ENCODE assay signal across 8 cellular contexts in genomic region chr19:40663712-40664692, GRCh38. TPM values are rescaled to one million over a fixed set of nuclear protein-coding genes. Genes with fewer than 3 reads are reported as not detected.
DNase-seq lines count a peak whose midpoint lies in the region; ATAC-seq, FAIRE-seq and TF ChIP-seq lines count a peak whose summit lies in the region.

No MANE protein-coding gene starts in this region.

- H3K4me3 ChIP-seq in duodenal mucosa (ENCODE audit: low read depth in 1 of 2, low read length in 2 of 2) = peak overlapping the region; percentile 75 to 84
- H3K4me3 ChIP-seq in muscle layer of duodenum (ENCODE audit: low read depth in 1 of 2, low read length in 2 of 2) = peak overlapping the region; percentile 59 to 76

- peak overlapping the region; percentile 48 to 63 for H3K9ac ChIP-seq in duodenal mucosa (ENCODE audit: low read depth in 1 of 2, low read length in 2 of 2)

- DNase-seq in GM12891 (ENCODE audit: insufficient read length, low spot score) (no peak), RWPE1 (ENCODE audit: low spot score) (no peak)

- peak; percentile 80 for FAIRE-seq in GM12891 (lab: Jason Lieb, UNC)

- peak overlapping the region; percentile 66 for H3K27ac ChIP-seq in RWPE1
- H3K27ac ChIP-seq in duodenal mucosa (ENCODE audit: low read depth, low read length) = peak overlapping the region; percentile 60
- peak overlapping the region; percentile 67 for H3K27ac ChIP-seq in muscle layer of duodenum (ENCODE audit: low read length)

- POLR2A ChIA-PET in RWPE1 (lab: Yijun Ruan, JAX; ENCODE audit: low non-redundant PET) = interaction anchor here (0.5 to 0.6 kb wide), 2 partner anchors 87 to 382 kb away, joined by 4 to 5 read pairs; partner anchors contain the start of genes ACTMAP and SNRPA

- H3K36me3 ChIP-seq in duodenal mucosa (ENCODE audit: control insufficient read depth in 1 of 2, insufficient read depth in 2 of 2, low read length in 2 of 2) (peaks cover 4 to 7% of the 10 kb centered on the region in 2 donors), muscle layer of duodenum (ENCODE audit: control insufficient read depth in 1 of 2, insufficient read depth in 2 of 2, low read length in 2 of 2) (peaks cover 3 to 20% of the 10 kb centered on the region in 2 donors)

- no peak for TF ChIP-seq POLR2A in GM12891 (IDR thresholded peaks at IDR 0.05; ENCODE audit: low read depth, low read length)

- no peak for TF ChIP-seq CTCF in RWPE1 (conservative IDR thresholded peaks at IDR 0.05; ENCODE audit: low read depth)

- H3K27me3 ChIP-seq in duodenal mucosa (ENCODE audit: control insufficient read depth in 1 of 2, insufficient read depth in 2 of 2, low read length in 2 of 2) (no peaks in the 10 kb centered on the region), muscle layer of duodenum (ENCODE audit: low read depth, low read length) (no peaks in the 10 kb centered on the region)

- H3K9me3 ChIP-seq in duodenal mucosa (ENCODE audit: control insufficient read depth in 1 of 2, low read length in 2 of 2) = no peaks in the 10 kb centered on the region
- no peaks in the 10 kb centered on the region for H3K9me3 ChIP-seq in muscle layer of duodenum (ENCODE audit: control insufficient read depth in 1 of 2, low read length in 2 of 2)

- peaks cover 0 to 7% of the 10 kb centered on the region in 2 donors for H3K4me1 ChIP-seq in duodenal mucosa (ENCODE audit: control insufficient read depth in 1 of 2, insufficient read depth in 2 of 2, low read length in 2 of 2)
- no peaks in the 10 kb centered on the region for H3K4me1 ChIP-seq in muscle layer of duodenum (ENCODE audit: control insufficient read depth in 1 of 2, insufficient read depth in 2 of 2, low read length in 2 of 2)

- CTCF ChIA-PET in RWPE1 (lab: Yijun Ruan, JAX) = interaction anchor here (0.5 to 1.5 kb wide), 6 partner anchors 22 to 480 kb away, joined by 3 to 11 read pairs (median 3); no protein-coding TSS in a partner anchor

- ATAC-seq in HG03565 (IDR thresholded peaks at IDR 0.05; ENCODE audit: unreplicated experiment) (no peak), GM18873 (IDR thresholded peaks at IDR 0.05; ENCODE audit: low FRiP score, unreplicated experiment) (no peak), GM21381 (IDR thresholded peaks at IDR 0.05; ENCODE audit: unreplicated experiment) (no peak), HG03095 (IDR thresholded peaks at IDR 0.05; ENCODE audit: unreplicated experiment) (no peak)

TF ChIP-seq in GM12891, 5 proteins besides CTCF, POLR2A, EP300 and RAD21:
- TF ChIP-seq POU2F2 (IDR thresholded peaks at IDR 0.05; ENCODE audit: low read depth, low read length) (no peak), PAX5 (IDR thresholded peaks at IDR 0.05; ENCODE audit: insufficient read depth, low read length, severe bottlenecking) (no peak), POLR2AphosphoS5 (IDR thresholded peaks at IDR 0.05; ENCODE audit: low read depth, low read length) (no peak), TAF1 (IDR thresholded peaks at IDR 0.05; ENCODE audit: low read depth, low read length) (no peak), SPI1 (IDR thresholded peaks at IDR 0.05; ENCODE audit: low read depth, low read length) (no peak)
TF ChIP-seq in GM12891: peak in this region for 0.

RNA-seq across cellular contexts. Expression of gene NUMBL, which starts 26.4 kb away (rescaled TPM):
- 4.1 TPM for polyA plus RNA-seq in GM12891 (2012; ENCODE audit: low read depth, missing spikeins)

RNA-seq across cellular contexts. Expression of gene COQ8B, which starts 52.7 kb away (rescaled TPM):
- 23.6 TPM for polyA plus RNA-seq in GM12891 (2012; ENCODE audit: low read depth, missing spikeins)

RNA-seq across cellular contexts. Expression of gene ITPKC, which starts 52.9 kb away (rescaled TPM):
- polyA plus RNA-seq in GM12891 (2012; ENCODE audit: low read depth, missing spikeins) = 3.3 TPM
